9 cellular contexts compared by ENCODE assay signal in genomic region chr6:16758163-16758975, GRCh38. TPM values are rescaled to one million over a fixed set of nuclear protein-coding genes. Genes with fewer than 3 reads are reported as not detected.
DNase-seq lines count a peak whose midpoint lies in the region; ATAC-seq and TF ChIP-seq lines count a peak whose summit lies in the region.
"Had no signal": no experiment of that assay in that cellular context is flagged by ENCODE, and none has a peak within 500 bp of the region (broad histone marks: within the 10 kb centered on the region; RNA-seq: fewer than 3 reads in every experiment).

No MANE protein-coding gene starts in this region.

- H3K27ac ChIP-seq in CD8-positive, alpha-beta T cell (ENCODE audit: low read depth, low read length) = peak overlapping the region; percentile 87
- peak overlapping the region in 1 of 2 donors; percentile 95 for H3K27ac ChIP-seq in testis

- no peaks in the 10 kb centered on the region for H3K27me3 ChIP-seq in CD8-positive, alpha-beta T cell (ENCODE audit: insufficient read depth, low read length)
- H3K27me3 ChIP-seq in testis = no peaks in the 10 kb centered on the region

- peaks cover 19% of the 10 kb centered on the region for H3K4me1 ChIP-seq in CD8-positive, alpha-beta T cell (ENCODE audit: insufficient read depth, low read length)
- peaks cover 24% of the 10 kb centered on the region for H3K4me1 ChIP-seq in testis

- H3K4me3 Mint-ChIP-seq in CD8-positive, alpha-beta T cell = peak overlapping the region; percentile 94

- intact Hi-C loops in CD8-positive, alpha-beta T cell (cut with DNase I, micrococcal nuclease) = loop anchor here (5.0 to 10.0 kb wide), 3 partner anchors 61 to 1096 kb away; partner anchors contain the start of gene DTNBP1 (in 1 of the 2)
- intact Hi-C loops in testis (cut with DNase I; ENCODE audit: low total_unique reads) = no loop called here

- TF ChIP-seq POLR2A in testis (IDR thresholded peaks at IDR 0.05) = no peak

- no peaks in the 10 kb centered on the region for H3K9me3 ChIP-seq in CD8-positive, alpha-beta T cell (ENCODE audit: low read length)
- no peaks in the 10 kb centered on the region for H3K9me3 ChIP-seq in testis

- WGBS in testis, 2 donors = 26 to 31% methylated on average over 9 of the region's 9 CpGs

- CTCF ChIA-PET in CD8-positive, alpha-beta T cell (lab: Charles Lee) = interaction anchor here (0.8 to 3.0 kb wide), 8 partner anchors 10 to 426 kb away, joined by 3 to 13 read pairs (median 4); no protein-coding TSS in a partner anchor

- no peak overlapping the region for H3K4me3 ChIP-seq in CD8-positive, alpha-beta T cell (ENCODE audit: low read depth, low read length)
- peak overlapping the region in 1 of 2 donors; percentile 90 for H3K4me3 ChIP-seq in testis

- H3K27me3 Mint-ChIP-seq in CD8-positive, alpha-beta T cell (ENCODE audit: low read depth) = no peaks in the 10 kb centered on the region

- peak in 1 of 7 experiments; percentile 21 for DNase-seq in CD8-positive, alpha-beta T cell
- peak; percentile 72 for DNase-seq in M059J (ENCODE audit: low read depth)
- DNase-seq in amniotic epithelial cell (ENCODE audit: low read depth) = peak; percentile 67
- DNase-seq in kidney tubule cell (ENCODE audit: low spot score) = peak; percentile 35
- peak; percentile 36 for DNase-seq in testis
- no peak for DNase-seq in NCI-H1694 (lab: John Stamatoyannopoulos, UW)

- no peak for TF ChIP-seq CTCF in CD8-positive, alpha-beta T cell (IDR thresholded peaks at IDR 0.05)
- TF ChIP-seq CTCF in testis (IDR thresholded peaks at IDR 0.05) = no peak

- H3K4me1 Mint-ChIP-seq in CD8-positive, alpha-beta T cell (ENCODE audit: low read depth) = peaks cover 54% of the 10 kb centered on the region

- no peak for ATAC-seq in CD8-positive, alpha-beta T cell
- ATAC-seq in HG03280 (IDR thresholded peaks at IDR 0.05; ENCODE audit: unreplicated experiment) = no peak
- ATAC-seq in GM19463 (IDR thresholded peaks at IDR 0.05; ENCODE audit: unreplicated experiment) = no peak
- ATAC-seq: left colon had no signal

- H3K27ac Mint-ChIP-seq in CD8-positive, alpha-beta T cell = peak overlapping the region; percentile 96

- no peaks in the 10 kb centered on the region for H3K9me3 Mint-ChIP-seq in CD8-positive, alpha-beta T cell

- peaks cover 20% of the 10 kb centered on the region for H3K36me3 Mint-ChIP-seq in CD8-positive, alpha-beta T cell

- no peaks in the 10 kb centered on the region for H3K36me3 ChIP-seq in CD8-positive, alpha-beta T cell (ENCODE audit: insufficient read depth, low read length)
- no peaks in the 10 kb centered on the region for H3K36me3 ChIP-seq in testis (ENCODE audit: low read depth, missing control alignments)

- POLR2A ChIA-PET in CD8-positive, alpha-beta T cell (lab: Charles Lee) = interaction anchor here (1.0 to 1.4 kb wide), 6 partner anchors 9 to 26 kb away, joined by 3 to 5 read pairs (median 3); no protein-coding TSS in a partner anchor

RNA-seq across cellular contexts. Expression of gene ATXN1, which starts 2.9 kb away (rescaled TPM):
- total RNA-seq in CD8-positive, alpha-beta T cell = 10 to 100 TPM; 73.3 to 81.1 TPM
- 31.5 and 35.4 TPM in 2 replicates for total RNA-seq in M059J (2014; rRNA removed; shearing (Covaris generic))
- 10 to 100 TPM; 64.3 to 84.1 TPM for total RNA-seq in testis
- polyA plus RNA-seq in testis (ENCODE audit: insufficient read depth, low read depth, low replicate concordance) = 12.8 TPM
